In genomic region chr1:151762941-151763921, GRCh38 we compare ENCODE assay signal across 1 cellular context.
TF ChIP-seq lines count a peak whose summit lies in the region.

MRPL9 (minus strand) TSS chr1:151763496; CDS start chr1:151763479, 17 bp downstream.

TF ChIP-seq in K562, 482 proteins besides CTCF, POLR2A, EP300 and RAD21 (continued from another document and continues in another):
- TF ChIP-seq ZBED1 (IDR thresholded peaks at IDR 0.05) = no peak
- no peak for TF ChIP-seq E2F8 (IDR thresholded peaks at IDR 0.05; ENCODE audit: low read depth, partially characterized antibody)
- TF ChIP-seq TFAM (CRISPR knock-in tag; conservative IDR thresholded peaks at IDR 0.05) = no peak
- peak; percentile 69 for TF ChIP-seq POLR2B (IDR thresholded peaks at IDR 0.05; ENCODE audit: low read depth, partially characterized antibody)
- TF ChIP-seq NFIX (CRISPR knock-in tag; IDR thresholded peaks at IDR 0.05; ENCODE audit: low read depth) = no peak
- TF ChIP-seq WHSC1 (IDR thresholded peaks at IDR 0.05; ENCODE audit: low read length) = no peak
- TF ChIP-seq GABPB2 (CRISPR knock-in tag; conservative IDR thresholded peaks at IDR 0.05) = no peak
- TF ChIP-seq TCF7 (IDR thresholded peaks at IDR 0.05; ENCODE audit: borderline replicate concordance) = no peak
- peak; percentile 45; the same call in 1 of the 2 replicates for TF ChIP-seq MAX (CRISPR knock-in tag; IDR thresholded peaks at IDR 0.05)
- peak; percentile 56 for TF ChIP-seq PRPF4 (IDR thresholded peaks at IDR 0.05; ENCODE audit: insufficient read depth, low read depth, low read length, poor library complexity, severe bottlenecking)
- TF ChIP-seq DMBX1 (CRISPR knock-in tag; IDR thresholded peaks at IDR 0.05; ENCODE audit: borderline replicate concordance) = peak; percentile 34; the same call in 1 of the 2 replicates
- no peak for TF ChIP-seq ZNF408 (CRISPR knock-in tag; IDR thresholded peaks at IDR 0.05; ENCODE audit: low read depth)
- no peak for TF ChIP-seq RAD51 (IDR thresholded peaks at IDR 0.05; ENCODE audit: borderline replicate concordance, low read depth)
- peak; percentile 63 for TF ChIP-seq RB1 (IDR thresholded peaks at IDR 0.05; ENCODE audit: low read depth)
- no peak for TF ChIP-seq ZNF311 (CRISPR knock-in tag; IDR thresholded peaks at IDR 0.05)
- no peak for TF ChIP-seq TCFL5 (CRISPR knock-in tag; conservative IDR thresholded peaks at IDR 0.05)
- no peak; the same call in 1 of the 2 replicates for TF ChIP-seq GATAD2B (IDR thresholded peaks at IDR 0.05; ENCODE audit: borderline replicate concordance)
- TF ChIP-seq STAT5B (CRISPR knock-in tag; IDR thresholded peaks at IDR 0.05) = no peak
- TF ChIP-seq ZKSCAN3 (CRISPR knock-in tag; IDR thresholded peaks at IDR 0.05) = no peak
- TF ChIP-seq ETV1 (tag; conservative IDR thresholded peaks at IDR 0.05; ENCODE audit: low read depth) = peak; percentile 71
- no peak for TF ChIP-seq U2AF2 (optimal IDR thresholded peaks at IDR 0.05; ENCODE audit: low read depth, low read length)
- TF ChIP-seq CREB1 (IDR thresholded peaks at IDR 0.05) = peak; percentile 45
- peak; percentile 72 for TF ChIP-seq CREB1 (CRISPR knock-in tag; IDR thresholded peaks at IDR 0.05)
- no peak for TF ChIP-seq ZNF41 (CRISPR knock-in tag; conservative IDR thresholded peaks at IDR 0.05)
- TF ChIP-seq, protein P1, sequence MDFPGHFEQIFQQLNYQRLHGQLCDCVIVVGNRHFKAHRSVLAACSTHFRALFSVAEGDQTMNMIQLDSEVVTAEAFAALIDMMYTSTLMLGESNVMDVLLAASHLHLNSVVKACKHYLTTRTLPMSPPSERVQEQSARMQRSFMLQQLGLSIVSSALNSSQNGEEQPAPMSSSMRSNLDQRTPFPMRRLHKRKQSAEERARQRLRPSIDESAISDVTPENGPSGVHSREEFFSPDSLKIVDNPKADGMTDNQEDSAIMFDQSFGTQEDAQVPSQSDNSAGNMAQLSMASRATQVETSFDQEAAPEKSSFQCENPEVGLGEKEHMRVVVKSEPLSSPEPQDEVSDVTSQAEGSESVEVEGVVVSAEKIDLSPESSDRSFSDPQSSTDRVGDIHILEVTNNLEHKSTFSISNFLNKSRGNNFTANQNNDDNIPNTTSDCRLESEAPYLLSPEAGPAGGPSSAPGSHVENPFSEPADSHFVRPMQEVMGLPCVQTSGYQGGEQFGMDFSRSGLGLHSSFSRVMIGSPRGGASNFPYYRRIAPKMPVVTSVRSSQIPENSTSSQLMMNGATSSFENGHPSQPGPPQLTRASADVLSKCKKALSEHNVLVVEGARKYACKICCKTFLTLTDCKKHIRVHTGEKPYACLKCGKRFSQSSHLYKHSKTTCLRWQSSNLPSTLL (IDR thresholded peaks at IDR 0.05) = no peak
- TF ChIP-seq, protein P2, sequence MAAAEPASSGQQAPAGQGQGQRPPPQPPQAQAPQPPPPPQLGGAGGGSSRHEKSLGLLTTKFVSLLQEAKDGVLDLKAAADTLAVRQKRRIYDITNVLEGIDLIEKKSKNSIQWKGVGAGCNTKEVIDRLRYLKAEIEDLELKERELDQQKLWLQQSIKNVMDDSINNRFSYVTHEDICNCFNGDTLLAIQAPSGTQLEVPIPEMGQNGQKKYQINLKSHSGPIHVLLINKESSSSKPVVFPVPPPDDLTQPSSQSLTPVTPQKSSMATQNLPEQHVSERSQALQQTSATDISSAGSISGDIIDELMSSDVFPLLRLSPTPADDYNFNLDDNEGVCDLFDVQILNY (CRISPR knock-in tag; IDR thresholded peaks at IDR 0.05) = no peak
- TF ChIP-seq TBL1XR1 (IDR thresholded peaks at IDR 0.05; ENCODE audit: low read length in 2 of 2) = peak in 1 of 2 experiments; percentile 28; a peak in 1 of 4 replicates
- TF ChIP-seq FOXP1 (CRISPR knock-in tag; IDR thresholded peaks at IDR 0.05) = 0 out of 2 replicates have a peak, but pooled peaks have one; percentile 39
- TF ChIP-seq NR2F6 (CRISPR knock-in tag; IDR thresholded peaks at IDR 0.05) = 0 out of 2 replicates have a peak, but pooled peaks have one; percentile 50
- TF ChIP-seq MLLT1 (IDR thresholded peaks at IDR 0.05) = peak in 1 of 2 experiments; percentile 57; a peak in 1 of 4 replicates
- no peak for TF ChIP-seq ZNF274 (IDR thresholded peaks at IDR 0.05; ENCODE audit: borderline replicate concordance, low read depth, low read length)
- no peak for TF ChIP-seq HES1 (IDR thresholded peaks at IDR 0.05; ENCODE audit: low read depth)
- 0 out of 2 replicates have a peak, but pooled peaks have one; percentile 43 for TF ChIP-seq ZNF431 (CRISPR knock-in tag; IDR thresholded peaks at IDR 0.05)
- TF ChIP-seq, protein P3, sequence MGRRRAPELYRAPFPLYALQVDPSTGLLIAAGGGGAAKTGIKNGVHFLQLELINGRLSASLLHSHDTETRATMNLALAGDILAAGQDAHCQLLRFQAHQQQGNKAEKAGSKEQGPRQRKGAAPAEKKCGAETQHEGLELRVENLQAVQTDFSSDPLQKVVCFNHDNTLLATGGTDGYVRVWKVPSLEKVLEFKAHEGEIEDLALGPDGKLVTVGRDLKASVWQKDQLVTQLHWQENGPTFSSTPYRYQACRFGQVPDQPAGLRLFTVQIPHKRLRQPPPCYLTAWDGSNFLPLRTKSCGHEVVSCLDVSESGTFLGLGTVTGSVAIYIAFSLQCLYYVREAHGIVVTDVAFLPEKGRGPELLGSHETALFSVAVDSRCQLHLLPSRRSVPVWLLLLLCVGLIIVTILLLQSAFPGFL (CRISPR knock-in tag; IDR thresholded peaks at IDR 0.05) = no peak
- peak; percentile 71; the same call in 1 of the 2 replicates for TF ChIP-seq CTBP1 (IDR thresholded peaks at IDR 0.05; ENCODE audit: borderline replicate concordance)
- TF ChIP-seq ZNF12 (CRISPR knock-in tag; IDR thresholded peaks at IDR 0.05) = peak; percentile 61
- TF ChIP-seq XRCC4 (IDR thresholded peaks at IDR 0.05; ENCODE audit: extremely low read depth, insufficient read depth, insufficient read length) = no peak
- TF ChIP-seq HLTF (IDR thresholded peaks at IDR 0.05) = 0 out of 2 replicates have a peak, but pooled peaks have one; percentile 25
- no peak for TF ChIP-seq ZNF224 (CRISPR knock-in tag; IDR thresholded peaks at IDR 0.05)
- TF ChIP-seq ZNF175 (CRISPR knock-in tag; IDR thresholded peaks at IDR 0.05; ENCODE audit: low read depth) = no peak; the same call in 1 of the 2 replicates
- peak; percentile 62 for TF ChIP-seq PML (IDR thresholded peaks at IDR 0.05; ENCODE audit: low read length)
- 0 out of 2 replicates have a peak, but pooled peaks have one; percentile 18 for TF ChIP-seq GATA2 (CRISPR knock-in tag; IDR thresholded peaks at IDR 0.05)
- peak; percentile 54; the same call in 1 of the 2 replicates for TF ChIP-seq ZNF232 (CRISPR knock-in tag; IDR thresholded peaks at IDR 0.05)
- TF ChIP-seq ZKSCAN1 (IDR thresholded peaks at IDR 0.05; ENCODE audit: low read depth, low read length) = peak; percentile 67
- TF ChIP-seq PHF20 (IDR thresholded peaks at IDR 0.05; ENCODE audit: partially characterized antibody) = peak; percentile 99
- TF ChIP-seq ZNF77 (CRISPR knock-in tag; IDR thresholded peaks at IDR 0.05) = no peak
- TF ChIP-seq MEF2A (IDR thresholded peaks at IDR 0.05; ENCODE audit: control insufficient read depth, low read depth, low read length) = no peak
- TF ChIP-seq, protein P4, sequence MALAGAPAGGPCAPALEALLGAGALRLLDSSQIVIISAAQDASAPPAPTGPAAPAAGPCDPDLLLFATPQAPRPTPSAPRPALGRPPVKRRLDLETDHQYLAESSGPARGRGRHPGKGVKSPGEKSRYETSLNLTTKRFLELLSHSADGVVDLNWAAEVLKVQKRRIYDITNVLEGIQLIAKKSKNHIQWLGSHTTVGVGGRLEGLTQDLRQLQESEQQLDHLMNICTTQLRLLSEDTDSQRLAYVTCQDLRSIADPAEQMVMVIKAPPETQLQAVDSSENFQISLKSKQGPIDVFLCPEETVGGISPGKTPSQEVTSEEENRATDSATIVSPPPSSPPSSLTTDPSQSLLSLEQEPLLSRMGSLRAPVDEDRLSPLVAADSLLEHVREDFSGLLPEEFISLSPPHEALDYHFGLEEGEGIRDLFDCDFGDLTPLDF (CRISPR knock-in tag; IDR thresholded peaks at IDR 0.05) = peak; percentile 41; the same call in 1 of the 2 replicates
- TF ChIP-seq C11orf30 (IDR thresholded peaks at IDR 0.05; ENCODE audit: low read depth) = peak; percentile 100
- no peak for TF ChIP-seq JUNB (CRISPR knock-in tag; conservative IDR thresholded peaks at IDR 0.05)
- TF ChIP-seq ARID4B (CRISPR knock-in tag; IDR thresholded peaks at IDR 0.05) = peak; percentile 50; the same call in 1 of the 2 replicates
- no peak for TF ChIP-seq MTA2 (IDR thresholded peaks at IDR 0.05; ENCODE audit: low read depth)
- TF ChIP-seq FOXK2 (conservative IDR thresholded peaks at IDR 0.05 in 1 of 2, IDR thresholded peaks at IDR 0.05 in 1 of 2; ENCODE audit: low read depth in 2 of 2) = peak; percentile 65 to 73; a peak in 2 of 4 replicates
- TF ChIP-seq RBM15 (IDR thresholded peaks at IDR 0.05; ENCODE audit: insufficient read depth, low read length) = no peak
- no peak for TF ChIP-seq SMARCB1 (IDR thresholded peaks at IDR 0.05; ENCODE audit: insufficient read length, low read depth)
- peak; percentile 72; the same call in 1 of the 2 replicates for TF ChIP-seq ZNF212 (CRISPR knock-in tag; IDR thresholded peaks at IDR 0.05)
- peak; percentile 49; the same call in 1 of the 2 replicates for TF ChIP-seq ZNF263 (CRISPR knock-in tag; IDR thresholded peaks at IDR 0.05; ENCODE audit: borderline replicate concordance)
- peak; percentile 86 for TF ChIP-seq SUPT5H (IDR thresholded peaks at IDR 0.05)
- no peak for TF ChIP-seq CHD1 (IDR thresholded peaks at IDR 0.05; ENCODE audit: low read length)
- peak in 1 of 2 experiments; percentile 57; a peak in 1 of 4 replicates for TF ChIP-seq ARNT (IDR thresholded peaks at IDR 0.05)
- TF ChIP-seq SIN3A (IDR thresholded peaks at IDR 0.05; ENCODE audit: borderline replicate concordance in 2 of 2, control insufficient read depth in 1 of 2, low read depth in 2 of 2, low read length in 2 of 2) = peak; percentile 68 to 79; a peak in 2 of 4 replicates
- peak; percentile 68 for TF ChIP-seq ATF7 (IDR thresholded peaks at IDR 0.05)
